In the genomic region with DNA sequence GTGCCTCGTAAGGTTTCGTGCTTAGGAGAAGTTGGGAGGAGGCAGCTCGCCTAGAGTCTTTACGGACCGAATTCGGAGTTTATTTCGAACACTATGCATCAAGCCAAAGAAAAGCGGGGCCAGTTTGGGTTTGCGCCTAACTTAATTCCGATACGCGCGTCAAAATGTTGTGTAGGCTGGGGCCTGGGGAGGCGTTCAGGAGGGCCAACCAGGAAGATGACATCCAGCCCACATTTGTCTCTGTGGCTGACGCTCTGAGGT, we compare ENCODE assay signal across 11 cellular contexts. TPM values are rescaled to one million over a fixed set of nuclear protein-coding genes. Genes with fewer than 3 reads are reported as not detected.
DNase-seq lines count a peak whose midpoint lies in the region; ATAC-seq, FAIRE-seq and TF ChIP-seq lines count a peak whose summit lies in the region.
"Had no signal": no experiment of that assay in that cellular context is flagged by ENCODE, and none has a peak within 500 bp of the region (broad histone marks: within the 10 kb centered on the region; RNA-seq: fewer than 3 reads in every experiment).

No MANE protein-coding gene starts in this region.

- H2BK120ac ChIP-seq in trophoblast cell (ENCODE audit: insufficient read depth, low read length, poor library complexity), result no peak overlapping the region

- 38 to 43% methylated on average over 13 to 15 of the region's 15 CpGs for WGBS in GM23248 (ENCODE audit: low coverage in 1 of 2, low lambda C conversion rate in 2 of 2, missing lambda C conversion rate in 2 of 2), 2 experiments
- WGBS in trophoblast cell (ENCODE audit: extremely low coverage, insufficient coverage, insufficient read length), result no CpG with 5 or more reads among the region's 15 CpGs

- CTCF ChIA-PET in endothelial cell of umbilical vein (lab: Charles Lee), result interaction anchor here (1.0 to 1.1 kb wide), 3 partner anchors 12 to 282 kb away, joined by 3 to 4 read pairs (median 3); no protein-coding TSS in a partner anchor

- no peak overlapping the region for H4K8ac ChIP-seq in trophoblast cell (ENCODE audit: low read depth, low read length)

- H3F3A ChIP-seq in GM23248 (ENCODE audit: insufficient read depth), result no peaks in the 10 kb centered on the region

- H3K4me2 ChIP-seq in GM23248 (ENCODE audit: unreplicated experiment) (peak overlapping the region; percentile 54), endothelial cell of umbilical vein (ENCODE audit: insufficient read depth, low read length) (peak overlapping the region; percentile 16), trophoblast cell (ENCODE audit: low read length) (no peak overlapping the region)

- no peaks in the 10 kb centered on the region for H3K9me2 ChIP-seq in GM23248 (ENCODE audit: insufficient read depth)

- H3K36me3 ChIP-seq in GM23248 (ENCODE audit: low read depth) (no peaks in the 10 kb centered on the region), endothelial cell of umbilical vein (ENCODE audit: control insufficient read depth in 2 of 2, extremely low read depth in 1 of 2, insufficient read depth in 2 of 2, low read length in 2 of 2) (no peaks in the 10 kb centered on the region), gastrocnemius medialis (no peaks in the 10 kb centered on the region), trophoblast cell (ENCODE audit: control insufficient read depth in 1 of 2, insufficient read depth in 2 of 2, low read length in 2 of 2) (no peaks in the 10 kb centered on the region)
- H3K36me3 ChIP-seq: pancreas had no signal

- no peak overlapping the region for H4K12ac ChIP-seq in trophoblast cell (ENCODE audit: low read depth, low read length)

- H3K27ac Mint-ChIP-seq in T-helper 17 cell, result no peak overlapping the region

- H3K79me2 ChIP-seq in GM23248 (ENCODE audit: insufficient read depth), result no peaks in the 10 kb centered on the region
- no peaks in the 10 kb centered on the region for H3K79me2 ChIP-seq in endothelial cell of umbilical vein (ENCODE audit: control insufficient read depth, insufficient read depth, low read length)
- no peaks in the 10 kb centered on the region for H3K79me2 ChIP-seq in trophoblast cell (ENCODE audit: control insufficient read depth, insufficient read depth, low read length, poor library complexity)

- H3K9me3 ChIP-seq in GM23248 (ENCODE audit: low read depth) (no peaks in the 10 kb centered on the region), T-helper 17 cell (ENCODE audit: control insufficient read depth, low read length, poor library complexity, severe bottlenecking) (no peaks in the 10 kb centered on the region), endothelial cell of umbilical vein (replicated peaks; ENCODE audit: control insufficient read depth, insufficient read depth, low read length) (no peaks in the 10 kb centered on the region), gastrocnemius medialis (no peaks in the 10 kb centered on the region), trophoblast cell (ENCODE audit: insufficient read depth, low read depth, low read length) (peaks cover 7% of the 10 kb centered on the region)
- H3K9me3 ChIP-seq: pancreas had no signal

- POLR2A ChIA-PET in endothelial cell of umbilical vein (lab: Charles Lee), result interaction anchor here (0.6 kb wide), 1 partner anchor 45 kb away, joined by 6 read pairs; no protein-coding TSS in a partner anchor

- H2BK12ac ChIP-seq in trophoblast cell (ENCODE audit: low read length), result no peak overlapping the region

- no peak for DNase-seq in GM23248
- no peak for DNase-seq in T-helper 17 cell
- no peak for DNase-seq in endothelial cell of umbilical vein (ENCODE audit: low read depth, low spot score)
- DNase-seq in gastrocnemius medialis, result no peak
- no peak for DNase-seq in epidermal melanocyte (ENCODE audit: insufficient read length, low spot score)
- DNase-seq in activated effector memory CD4-positive, alpha-beta T cell treated with anti-CD3 and anti-CD28 coated beads, Interleukin-2, amount 50 U/mL, for 16 hours, result no peak
- no peak for DNase-seq in trophoblast cell
- DNase-seq: NCI-H69, SW 1271 had no signal

- no peak overlapping the region for H3K9ac ChIP-seq in GM23248
- no peak overlapping the region for H3K9ac ChIP-seq in endothelial cell of umbilical vein (replicated peaks; ENCODE audit: extremely low read depth, insufficient read depth, low read length)
- H3K9ac ChIP-seq in trophoblast cell (ENCODE audit: low read length), result no peak overlapping the region

- no peaks in the 10 kb centered on the region for H3K79me1 ChIP-seq in trophoblast cell (ENCODE audit: low read length)

- no TSS peak for BruUV-seq in endothelial cell of umbilical vein (replicated peaks; lab: Mats Ljungman, UMichigan)

- in situ Hi-C loops in GM23248 (cut with MboI) (loop anchor here (10.0 kb wide), 1 partner anchor 261 kb away; no protein-coding TSS in a partner anchor), gastrocnemius medialis (cut with MboI; ENCODE audit: low sequenced_read_pairs in 4 of 4) (loop anchor here in 2 of 4 donors (10.0 to 25.0 kb wide), 3 partner anchors 257 to 271 kb away; partner anchors contain the start of gene PDZK1IP1 (in 1 of the 2))

- no peak for TF ChIP-seq CTCF in endothelial cell of umbilical vein (IDR thresholded peaks at IDR 0.05; ENCODE audit: extremely low read depth in 1 of 2, insufficient read depth in 1 of 2, low read depth in 1 of 2, low read length in 2 of 2)
- TF ChIP-seq CTCF in gastrocnemius medialis (IDR thresholded peaks at IDR 0.05 in 4 of 5, conservative IDR thresholded peaks at IDR 0.05 in 1 of 5), result no peak

- H3K27me3 ChIP-seq in GM23248 (replicated peaks; ENCODE audit: insufficient read depth), result peaks cover 78% of the 10 kb centered on the region
- peaks cover 92 to 100% of the 10 kb centered on the region in 2 experiments for H3K27me3 ChIP-seq in endothelial cell of umbilical vein (ENCODE audit: control insufficient read depth in 2 of 2, insufficient read depth in 2 of 2, low read length in 2 of 2)
- peaks cover 77 to 91% (median 90%) of the 10 kb centered on the region in 3 donors for H3K27me3 ChIP-seq in gastrocnemius medialis
- peaks cover 89% of the 10 kb centered on the region for H3K27me3 ChIP-seq in trophoblast cell (ENCODE audit: insufficient read depth, low read length)

- TF ChIP-seq POLR2A in endothelial cell of umbilical vein (IDR thresholded peaks at IDR 0.05; ENCODE audit: low read depth, low read length) (no peak), gastrocnemius medialis (IDR thresholded peaks at IDR 0.05) (no peak)

- no peak overlapping the region for H3K27ac ChIP-seq in GM23248
- no peak overlapping the region for H3K27ac ChIP-seq in endothelial cell of umbilical vein (ENCODE audit: insufficient read depth, low read depth, low read length)
- H3K27ac ChIP-seq in gastrocnemius medialis, result no peak overlapping the region
- no peak overlapping the region for H3K27ac ChIP-seq in trophoblast cell (ENCODE audit: low read depth, low read length)
- H3K27ac ChIP-seq: pancreas had no signal

- H2AK5ac ChIP-seq in trophoblast cell (ENCODE audit: low read length), result no peak overlapping the region

- intact Hi-C loops in endothelial cell of umbilical vein (cut with micrococcal nuclease), result no loop called here
- intact Hi-C loops in gastrocnemius medialis (cut with DNase I; ENCODE audit: low total_unique reads), result no loop called here

- H3K4me3 Mint-ChIP-seq in T-helper 17 cell, result peak overlapping the region; percentile 78

- no peak overlapping the region for H3K14ac ChIP-seq in trophoblast cell (ENCODE audit: low read length)

- H3K9me1 ChIP-seq in endothelial cell of umbilical vein (replicated peaks; ENCODE audit: control insufficient read depth, extremely low read depth, insufficient read depth, low read length), result no peaks in the 10 kb centered on the region

- dilution Hi-C loops in endothelial cell of umbilical vein (cut with MboI; ENCODE audit: extremely low pct_ligation_motif_present, low sequenced_read_pairs), result no loop called here

- no peak overlapping the region for H3K18ac ChIP-seq in trophoblast cell (ENCODE audit: low read length)

- H3K4me1 Mint-ChIP-seq in T-helper 17 cell, result peaks cover 19% of the 10 kb centered on the region

- H3K4me3 ChIP-seq in GM23248 (peak overlapping the region; percentile 40), endothelial cell of umbilical vein (replicated peaks in 1 of 3; ENCODE audit: insufficient read depth in 1 of 3, low read depth in 1 of 3, low read length in 3 of 3) (no peak overlapping the region), gastrocnemius medialis (peak overlapping the region in 3 of 4 donors; percentile 25 to 47 (median 39)), trophoblast cell (ENCODE audit: low read depth, low read length) (no peak overlapping the region)

- no peak for FAIRE-seq in endothelial cell of umbilical vein (lab: Jason Lieb, UNC)
- FAIRE-seq: pancreas had no signal

- H2AFZ ChIP-seq in GM23248 (no peak overlapping the region), endothelial cell of umbilical vein (ENCODE audit: low read depth, low read length) (no peak overlapping the region), trophoblast cell (ENCODE audit: insufficient read depth, low read length, poor library complexity) (no peak overlapping the region)

- peaks cover 9% of the 10 kb centered on the region for H3K36me3 Mint-ChIP-seq in T-helper 17 cell (ENCODE audit: low read depth)

- H3K27me3 Mint-ChIP-seq in T-helper 17 cell, result no peaks in the 10 kb centered on the region

- ATAC-seq in T-helper 17 cell (no peak), gastrocnemius medialis (no peak), HG03520 (IDR thresholded peaks at IDR 0.05; ENCODE audit: unreplicated experiment) (no peak)

- no peak overlapping the region for H3K23ac ChIP-seq in trophoblast cell (ENCODE audit: low read length)

- no peak overlapping the region for H2BK5ac ChIP-seq in trophoblast cell (ENCODE audit: low read depth, low read length, poor library complexity)

- H4K20me1 ChIP-seq in GM23248 (ENCODE audit: insufficient read depth) (no peaks in the 10 kb centered on the region), endothelial cell of umbilical vein (replicated peaks; ENCODE audit: control insufficient read depth, extremely low read depth, insufficient read depth, low read length) (peaks cover 2% of the 10 kb centered on the region)

- H3K4me1 ChIP-seq in GM23248 (ENCODE audit: insufficient read depth) (no peaks in the 10 kb centered on the region), endothelial cell of umbilical vein (ENCODE audit: control insufficient read depth, extremely low read depth, insufficient read depth, low read length) (peaks cover 4% of the 10 kb centered on the region), gastrocnemius medialis (peaks cover 3 to 12% of the 10 kb centered on the region in 2 donors), trophoblast cell (ENCODE audit: control insufficient read depth in 1 of 2, insufficient read depth in 2 of 2, low read length in 2 of 2) (peaks cover 3 to 6% of the 10 kb centered on the region in 2 experiments)
- H3K4me1 ChIP-seq: pancreas had no signal

- no peak overlapping the region for H3K4ac ChIP-seq in trophoblast cell (ENCODE audit: low read depth, low read length)

- H4K91ac ChIP-seq in trophoblast cell (ENCODE audit: low read depth, low read length), result no peak overlapping the region

RNA-seq across cellular contexts. Expression of gene FOXD2, which starts 6.4 kb away (rescaled TPM):
- total RNA-seq in GM23248 (2014; rRNA removed; shearing (Covaris generic)), result 0.43 TPM in 1 of 2 replicates, not detected in the other
- 0.15 and 0.20 TPM in 2 replicates for polyA plus RNA-seq in GM23248 (2016; fragmentation: Nextera tagmentation; extraction: Ambion mirVana)
- total RNA-seq in T-helper 17 cell, result under 1 TPM; 0.37 to 0.44 TPM
- total RNA-seq in endothelial cell of umbilical vein, result 0.07 and 0.09 TPM in 2 replicates
- polyA plus RNA-seq in endothelial cell of umbilical vein, result 0.01 and 0.03 TPM in 2 replicates
- 0.01 TPM in 1 of 2 replicates, not detected in the other for polyA plus RNA-seq in endothelial cell of umbilical vein (2011; cell fraction: cytosol; rRNA removed)
- not detected in 2 replicates for polyA plus RNA-seq in endothelial cell of umbilical vein (2011; cell fraction: nucleus; rRNA removed)
- 0.04 and 0.16 TPM in 2 replicates for polyA plus RNA-seq in endothelial cell of umbilical vein (2012)
- polyA minus RNA-seq in endothelial cell of umbilical vein, result 0.06 TPM in 1 of 2 replicates, not detected in the other
- polyA minus RNA-seq in endothelial cell of umbilical vein (2011; cell fraction: cytosol; rRNA and poly(A)+ RNA removed), result 0.51 TPM
- polyA minus RNA-seq in endothelial cell of umbilical vein (2011; cell fraction: nucleus; rRNA and poly(A)+ RNA removed), result 0.10 TPM in 2 replicates
- under 1 TPM in 1 of 4 donors, not detected in 3; 0.11 TPM for total RNA-seq in gastrocnemius medialis
- 0.01 TPM in 1 of 2 replicates, not detected in the other for polyA plus RNA-seq in trophoblast cell (2013)

RNA-seq across cellular contexts. Expression of gene FOXE3, which starts 28.2 kb away (rescaled TPM):
- total RNA-seq in GM23248 (2014; rRNA removed; shearing (Covaris generic)), result 0.13 TPM in 1 of 2 replicates, not detected in the other
- polyA plus RNA-seq in GM23248 (2016; fragmentation: Nextera tagmentation; extraction: Ambion mirVana), result 0.13 TPM in 1 of 2 replicates, not detected in the other
- not detected for total RNA-seq in T-helper 17 cell
- not detected in 2 replicates for total RNA-seq in endothelial cell of umbilical vein
- 0.06 TPM in 1 of 2 replicates, not detected in the other for polyA plus RNA-seq in endothelial cell of umbilical vein
- not detected in 2 replicates for polyA plus RNA-seq in endothelial cell of umbilical vein (2011; cell fraction: cytosol; rRNA removed)
- not detected in 2 replicates for polyA plus RNA-seq in endothelial cell of umbilical vein (2011; cell fraction: nucleus; rRNA removed)
- not detected in 2 replicates for polyA plus RNA-seq in endothelial cell of umbilical vein (2012)
- polyA minus RNA-seq in endothelial cell of umbilical vein, result not detected in 2 replicates
- polyA minus RNA-seq in endothelial cell of umbilical vein (2011; cell fraction: cytosol; rRNA and poly(A)+ RNA removed), result not detected
- not detected in 2 replicates for polyA minus RNA-seq in endothelial cell of umbilical vein (2011; cell fraction: nucleus; rRNA and poly(A)+ RNA removed)
- not detected for total RNA-seq in gastrocnemius medialis
- 5.3 and 6.7 TPM in 2 replicates for polyA plus RNA-seq in trophoblast cell (2013)
- total RNA-seq: pancreas had no signal
- polyA plus RNA-seq: pancreas had no signal

Comparison
In these comparisons a context has a peak if more than half of its experiments do, and no peak if none do; other contexts are left out.
1. H3K4me3 ChIP-seq: peak in GM23248 (single experiment) and gastrocnemius medialis (3 of 4); none in endothelial cell of umbilical vein (0 of 3) and trophoblast cell (single experiment).